ENCODE assay signal across 11 cellular contexts in the genomic region with DNA sequence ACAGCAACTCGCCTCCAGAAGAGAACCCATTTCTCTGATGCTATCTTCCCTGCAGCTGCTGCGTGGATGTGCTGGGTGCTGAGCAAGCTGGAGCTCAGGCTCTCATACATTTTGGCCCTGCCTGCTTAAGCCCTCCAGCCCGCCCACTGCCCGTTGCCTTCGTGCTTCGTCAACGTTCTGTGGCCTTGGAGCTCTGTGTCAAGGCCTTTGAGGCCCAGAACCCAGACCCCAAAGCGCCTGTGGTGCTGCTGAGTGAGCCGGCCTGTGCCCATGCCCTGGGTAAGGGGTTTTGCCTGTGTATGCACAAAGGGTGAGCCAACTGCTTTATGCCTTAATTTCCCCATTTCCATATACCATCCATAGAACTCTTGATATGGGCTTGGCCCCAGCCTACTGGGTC. TPM values are rescaled to one million over a fixed set of nuclear protein-coding genes. Genes with fewer than 3 reads are reported as not detected.
A peak's percentile ranks its signal among the peaks of the same experiment; 100 is the strongest.
DNase-seq lines count a peak whose midpoint lies in the region; ATAC-seq lines count a peak whose summit lies in the region.
"Had no signal": no experiment of that assay in that cellular context is flagged by ENCODE, and none has a peak within 500 bp of the region (broad histone marks: within the 10 kb centered on the region; RNA-seq: fewer than 3 reads in every experiment).

No MANE protein-coding gene starts in this region.

- H3K9me3 Mint-ChIP-seq in activated naive CD4-positive, alpha-beta T cell treated with anti-CD3 and anti-CD28 coated beads, Interleukin-2, amount 50 U/mL, for 24 hours, result no peaks in the 10 kb centered on the region
- no peaks in the 10 kb centered on the region for H3K9me3 Mint-ChIP-seq in activated T-helper 1 cell treated with anti-CD3 and anti-CD28 coated beads, Interleukin-12 subunit alpha, Interleukin-12 subunit beta, Interleukin-2, Interleukin-4 antibody, amounts not matched to agents 30 ng/mL and 10 ng/mL and 1 ng/mL, durations not matched to agents 14 hours and 24 hours and 36 hours
- no peaks in the 10 kb centered on the region for H3K9me3 Mint-ChIP-seq in stimulated activated naive CD8-positive, alpha-beta T cell treated with anti-CD3 and anti-CD28 coated beads, Interleukin-15, amount 100 ng/mL, for 72 hours

- H3K4me3 Mint-ChIP-seq in activated naive CD4-positive, alpha-beta T cell treated with anti-CD3 and anti-CD28 coated beads, Interleukin-2, amount 50 U/mL, for 24 hours, result peak overlapping the region; percentile 97
- H3K4me3 Mint-ChIP-seq in activated T-helper 1 cell treated with anti-CD3 and anti-CD28 coated beads, Interleukin-12 subunit alpha, Interleukin-12 subunit beta, Interleukin-2, Interleukin-4 antibody, amounts not matched to agents 30 ng/mL and 10 ng/mL and 1 ng/mL, durations not matched to agents 14 hours and 24 hours and 36 hours, result peak overlapping the region; percentile 96
- H3K4me3 Mint-ChIP-seq in stimulated activated naive CD8-positive, alpha-beta T cell treated with anti-CD3 and anti-CD28 coated beads, Interleukin-15, amount 100 ng/mL, for 72 hours, result peak overlapping the region; percentile 89 to 98

- peaks cover 9% of the 10 kb centered on the region for H3K36me3 Mint-ChIP-seq in activated naive CD4-positive, alpha-beta T cell treated with anti-CD3 and anti-CD28 coated beads, Interleukin-2, amount 50 U/mL, for 24 hours
- peaks cover 27% of the 10 kb centered on the region for H3K36me3 Mint-ChIP-seq in activated T-helper 1 cell treated with anti-CD3 and anti-CD28 coated beads, Interleukin-12 subunit alpha, Interleukin-12 subunit beta, Interleukin-2, Interleukin-4 antibody, amounts not matched to agents 30 ng/mL and 10 ng/mL and 1 ng/mL, durations not matched to agents 14 hours and 24 hours and 36 hours (ENCODE audit: low read depth)

- H3K36me3 ChIP-seq in iPS-18a (ENCODE audit: control insufficient read depth, low read depth, low read length), result peaks cover 19% of the 10 kb centered on the region

- H3K4me3 ChIP-seq in iPS-18a (ENCODE audit: low read length), result peak overlapping the region; percentile 91

- H3K4me1 ChIP-seq in iPS-18a (ENCODE audit: control insufficient read depth, low read depth, low read length), result peaks cover 15% of the 10 kb centered on the region

- peak overlapping the region; percentile 96 for H3K27ac Mint-ChIP-seq in activated naive CD4-positive, alpha-beta T cell treated with anti-CD3 and anti-CD28 coated beads, Interleukin-2, amount 50 U/mL, for 24 hours
- H3K27ac Mint-ChIP-seq in activated T-helper 1 cell treated with anti-CD3 and anti-CD28 coated beads, Interleukin-12 subunit alpha, Interleukin-12 subunit beta, Interleukin-2, Interleukin-4 antibody, amounts not matched to agents 30 ng/mL and 10 ng/mL and 1 ng/mL, durations not matched to agents 14 hours and 24 hours and 36 hours, result no peak overlapping the region
- H3K27ac Mint-ChIP-seq in stimulated activated naive CD8-positive, alpha-beta T cell treated with anti-CD3 and anti-CD28 coated beads, Interleukin-15, amount 100 ng/mL, for 72 hours, result peak overlapping the region; percentile 40 to 90

- H3K9me3 ChIP-seq in iPS-18a (ENCODE audit: control insufficient read depth, low read depth, low read length), result no peaks in the 10 kb centered on the region

- DNase-seq in activated naive CD4-positive, alpha-beta T cell treated with anti-CD3 and anti-CD28 coated beads, Interleukin-2, amount 50 U/mL, for 16 hours, result no peak
- DNase-seq in activated T-helper 1 cell treated with anti-CD3 and anti-CD28 coated beads, Interleukin-12 subunit alpha, Interleukin-12 subunit beta, Interleukin-2, Interleukin-4 antibody, amounts not matched to agents 30 ng/mL and 10 ng/mL and 1 ng/mL, durations not matched to agents 14 hours and 24 hours and 36 hours (ENCODE audit: low spot score), result no peak
- DNase-seq in stimulated activated naive CD8-positive, alpha-beta T cell treated with anti-CD3 and anti-CD28 coated beads, Interleukin-15, amount 100 ng/mL, for 72 hours, result no peak
- DNase-seq in NCI-H1436 (lab: John Stamatoyannopoulos, UW) (no peak), NCI-H1105 (lab: John Stamatoyannopoulos, UW) (no peak), NAMALWA (ENCODE audit: low spot score) (no peak)
- DNase-seq: activated CD4-positive, alpha-beta T cell treated with anti-CD3 and anti-CD28 coated beads for 48 hours; NCI-H524 treated with DMSO at 0.1 percent for 48 hours had no signal

- no peak overlapping the region for H3K27ac ChIP-seq in iPS-18a (ENCODE audit: low read length)
- H3K27ac ChIP-seq: epithelial cell of prostate had no signal

- no peak for ATAC-seq in stimulated activated naive CD8-positive, alpha-beta T cell treated with anti-CD3 and anti-CD28 coated beads, Interleukin-15, amount 100 ng/mL, for 72 hours

- peak overlapping the region; percentile 81 for H3K9ac ChIP-seq in iPS-18a (ENCODE audit: low read length)

- intact Hi-C loops in activated T-helper 1 cell treated with anti-CD3 and anti-CD28 coated beads, Interleukin-12 subunit alpha, Interleukin-12 subunit beta, Interleukin-2, Interleukin-4 antibody, amounts not matched to agents 30 ng/mL and 10 ng/mL and 1 ng/mL, durations not matched to agents 14 hours and 24 hours and 36 hours (cut with micrococcal nuclease), result loop anchor here (1.0 to 10.0 kb wide), 4 partner anchors 59 to 1289 kb away; a partner anchor contains a TSS

- no peaks in the 10 kb centered on the region for H3K27me3 ChIP-seq in iPS-18a (ENCODE audit: control insufficient read depth, insufficient read depth, low read length)

- peaks cover 35% of the 10 kb centered on the region for H3K4me1 Mint-ChIP-seq in activated naive CD4-positive, alpha-beta T cell treated with anti-CD3 and anti-CD28 coated beads, Interleukin-2, amount 50 U/mL, for 24 hours
- peaks cover 36% of the 10 kb centered on the region for H3K4me1 Mint-ChIP-seq in activated T-helper 1 cell treated with anti-CD3 and anti-CD28 coated beads, Interleukin-12 subunit alpha, Interleukin-12 subunit beta, Interleukin-2, Interleukin-4 antibody, amounts not matched to agents 30 ng/mL and 10 ng/mL and 1 ng/mL, durations not matched to agents 14 hours and 24 hours and 36 hours (ENCODE audit: low read depth)
- H3K4me1 Mint-ChIP-seq in stimulated activated naive CD8-positive, alpha-beta T cell treated with anti-CD3 and anti-CD28 coated beads, Interleukin-15, amount 100 ng/mL, for 72 hours, result peaks cover 47% of the 10 kb centered on the region

- H3K27me3 Mint-ChIP-seq in activated naive CD4-positive, alpha-beta T cell treated with anti-CD3 and anti-CD28 coated beads, Interleukin-2, amount 50 U/mL, for 24 hours, result no peaks in the 10 kb centered on the region
- peaks cover 1% of the 10 kb centered on the region for H3K27me3 Mint-ChIP-seq in activated T-helper 1 cell treated with anti-CD3 and anti-CD28 coated beads, Interleukin-12 subunit alpha, Interleukin-12 subunit beta, Interleukin-2, Interleukin-4 antibody, amounts not matched to agents 30 ng/mL and 10 ng/mL and 1 ng/mL, durations not matched to agents 14 hours and 24 hours and 36 hours (ENCODE audit: insufficient read depth)
- H3K27me3 Mint-ChIP-seq in stimulated activated naive CD8-positive, alpha-beta T cell treated with anti-CD3 and anti-CD28 coated beads, Interleukin-15, amount 100 ng/mL, for 72 hours, result no peaks in the 10 kb centered on the region

RNA-seq across cellular contexts. Expression of a gene that starts 1.1 kb away (rescaled TPM):
- 73.8 and 74.8 TPM in 2 replicates for total RNA-seq in activated T-helper 1 cell treated with anti-CD3 and anti-CD28 coated beads, Interleukin-12 subunit alpha, Interleukin-12 subunit beta, Interleukin-2, Interleukin-4 antibody, amounts not matched to agents 30 ng/mL and 10 ng/mL and 1 ng/mL, durations not matched to agents 14 hours and 24 hours and 36 hours

RNA-seq across cellular contexts. Expression of a gene that starts 3.8 kb away (rescaled TPM):
- 187 and 195 TPM in 2 replicates for total RNA-seq in activated T-helper 1 cell treated with anti-CD3 and anti-CD28 coated beads, Interleukin-12 subunit alpha, Interleukin-12 subunit beta, Interleukin-2, Interleukin-4 antibody, amounts not matched to agents 30 ng/mL and 10 ng/mL and 1 ng/mL, durations not matched to agents 14 hours and 24 hours and 36 hours

RNA-seq across cellular contexts. Expression of a gene that starts 8.1 kb away (rescaled TPM):
- 51.2 and 51.3 TPM in 2 replicates for total RNA-seq in activated T-helper 1 cell treated with anti-CD3 and anti-CD28 coated beads, Interleukin-12 subunit alpha, Interleukin-12 subunit beta, Interleukin-2, Interleukin-4 antibody, amounts not matched to agents 30 ng/mL and 10 ng/mL and 1 ng/mL, durations not matched to agents 14 hours and 24 hours and 36 hours

RNA-seq across cellular contexts. Expression of a gene that starts 20.5 kb away (rescaled TPM):
- total RNA-seq in activated T-helper 1 cell treated with anti-CD3 and anti-CD28 coated beads, Interleukin-12 subunit alpha, Interleukin-12 subunit beta, Interleukin-2, Interleukin-4 antibody, amounts not matched to agents 30 ng/mL and 10 ng/mL and 1 ng/mL, durations not matched to agents 14 hours and 24 hours and 36 hours, result 2.7 TPM in 2 replicates

RNA-seq across cellular contexts. Expression of a gene that starts 24.2 kb away (rescaled TPM):
- total RNA-seq in activated T-helper 1 cell treated with anti-CD3 and anti-CD28 coated beads, Interleukin-12 subunit alpha, Interleukin-12 subunit beta, Interleukin-2, Interleukin-4 antibody, amounts not matched to agents 30 ng/mL and 10 ng/mL and 1 ng/mL, durations not matched to agents 14 hours and 24 hours and 36 hours, result 28.6 and 33.9 TPM in 2 replicates
